1 cellular context compared by ENCODE assay signal in the genomic region with DNA sequence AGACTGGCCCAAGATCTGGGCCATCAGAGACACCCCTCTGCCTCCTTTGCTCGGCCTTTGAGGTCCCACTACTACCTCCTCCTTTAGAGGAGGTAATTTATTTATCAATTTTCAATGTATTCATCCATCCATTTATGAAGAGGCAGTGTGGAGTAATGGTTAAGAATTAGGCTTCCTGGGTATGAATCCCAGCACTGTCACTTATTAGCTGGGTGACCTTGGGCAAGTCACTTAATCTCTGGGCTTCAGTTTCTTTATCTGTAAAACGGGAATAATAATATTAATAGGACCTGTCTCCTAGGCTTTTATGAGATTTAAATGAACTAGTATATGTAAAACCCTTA.
TF ChIP-seq lines count a peak whose summit lies in the region.

No MANE protein-coding gene starts in this region.

TF ChIP-seq in HepG2, 621 proteins besides CTCF, POLR2A, EP300 and RAD21:
- TF ChIP-seq, protein P1, sequence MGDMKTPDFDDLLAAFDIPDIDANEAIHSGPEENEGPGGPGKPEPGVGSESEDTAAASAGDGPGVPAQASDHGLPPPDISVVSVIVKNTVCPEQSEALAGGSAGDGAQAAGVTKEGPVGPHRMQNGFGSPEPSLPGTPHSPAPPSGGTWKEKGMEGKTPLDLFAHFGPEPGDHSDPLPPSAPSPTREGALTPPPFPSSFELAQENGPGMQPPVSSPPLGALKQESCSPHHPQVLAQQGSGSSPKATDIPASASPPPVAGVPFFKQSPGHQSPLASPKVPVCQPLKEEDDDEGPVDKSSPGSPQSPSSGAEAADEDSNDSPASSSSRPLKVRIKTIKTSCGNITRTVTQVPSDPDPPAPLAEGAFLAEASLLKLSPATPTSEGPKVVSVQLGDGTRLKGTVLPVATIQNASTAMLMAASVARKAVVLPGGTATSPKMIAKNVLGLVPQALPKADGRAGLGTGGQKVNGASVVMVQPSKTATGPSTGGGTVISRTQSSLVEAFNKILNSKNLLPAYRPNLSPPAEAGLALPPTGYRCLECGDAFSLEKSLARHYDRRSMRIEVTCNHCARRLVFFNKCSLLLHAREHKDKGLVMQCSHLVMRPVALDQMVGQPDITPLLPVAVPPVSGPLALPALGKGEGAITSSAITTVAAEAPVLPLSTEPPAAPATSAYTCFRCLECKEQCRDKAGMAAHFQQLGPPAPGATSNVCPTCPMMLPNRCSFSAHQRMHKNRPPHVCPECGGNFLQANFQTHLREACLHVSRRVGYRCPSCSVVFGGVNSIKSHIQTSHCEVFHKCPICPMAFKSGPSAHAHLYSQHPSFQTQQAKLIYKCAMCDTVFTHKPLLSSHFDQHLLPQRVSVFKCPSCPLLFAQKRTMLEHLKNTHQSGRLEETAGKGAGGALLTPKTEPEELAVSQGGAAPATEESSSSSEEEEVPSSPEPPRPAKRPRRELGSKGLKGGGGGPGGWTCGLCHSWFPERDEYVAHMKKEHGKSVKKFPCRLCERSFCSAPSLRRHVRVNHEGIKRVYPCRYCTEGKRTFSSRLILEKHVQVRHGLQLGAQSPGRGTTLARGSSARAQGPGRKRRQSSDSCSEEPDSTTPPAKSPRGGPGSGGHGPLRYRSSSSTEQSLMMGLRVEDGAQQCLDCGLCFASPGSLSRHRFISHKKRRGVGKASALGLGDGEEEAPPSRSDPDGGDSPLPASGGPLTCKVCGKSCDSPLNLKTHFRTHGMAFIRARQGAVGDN (CRISPR knock-in tag; IDR thresholded peaks at IDR 0.05), result 0 out of 2 replicates have a peak, but pooled peaks have one; percentile 29
- TF ChIP-seq ZNF292 (CRISPR knock-in tag; IDR thresholded peaks at IDR 0.05; ENCODE audit: borderline replicate concordance, low read depth), result no peak
- TF ChIP-seq, protein P2, sequence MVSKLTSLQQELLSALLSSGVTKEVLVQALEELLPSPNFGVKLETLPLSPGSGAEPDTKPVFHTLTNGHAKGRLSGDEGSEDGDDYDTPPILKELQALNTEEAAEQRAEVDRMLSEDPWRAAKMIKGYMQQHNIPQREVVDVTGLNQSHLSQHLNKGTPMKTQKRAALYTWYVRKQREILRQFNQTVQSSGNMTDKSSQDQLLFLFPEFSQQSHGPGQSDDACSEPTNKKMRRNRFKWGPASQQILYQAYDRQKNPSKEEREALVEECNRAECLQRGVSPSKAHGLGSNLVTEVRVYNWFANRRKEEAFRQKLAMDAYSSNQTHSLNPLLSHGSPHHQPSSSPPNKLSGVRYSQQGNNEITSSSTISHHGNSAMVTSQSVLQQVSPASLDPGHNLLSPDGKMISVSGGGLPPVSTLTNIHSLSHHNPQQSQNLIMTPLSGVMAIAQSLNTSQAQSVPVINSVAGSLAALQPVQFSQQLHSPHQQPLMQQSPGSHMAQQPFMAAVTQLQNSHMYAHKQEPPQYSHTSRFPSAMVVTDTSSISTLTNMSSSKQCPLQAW (CRISPR knock-in tag; IDR thresholded peaks at IDR 0.05), result 0 out of 2 replicates have a peak, but pooled peaks have one; percentile 14
- TF ChIP-seq ERF (CRISPR knock-in tag; IDR thresholded peaks at IDR 0.05), result no peak
- TF ChIP-seq PAF1 (CRISPR knock-in tag; IDR thresholded peaks at IDR 0.05), result peak; percentile 65; the same call in 1 of the 2 replicates
- TF ChIP-seq ZNF33A (CRISPR knock-in tag; IDR thresholded peaks at IDR 0.05; ENCODE audit: borderline replicate concordance), result no peak
- TF ChIP-seq, protein P3, sequence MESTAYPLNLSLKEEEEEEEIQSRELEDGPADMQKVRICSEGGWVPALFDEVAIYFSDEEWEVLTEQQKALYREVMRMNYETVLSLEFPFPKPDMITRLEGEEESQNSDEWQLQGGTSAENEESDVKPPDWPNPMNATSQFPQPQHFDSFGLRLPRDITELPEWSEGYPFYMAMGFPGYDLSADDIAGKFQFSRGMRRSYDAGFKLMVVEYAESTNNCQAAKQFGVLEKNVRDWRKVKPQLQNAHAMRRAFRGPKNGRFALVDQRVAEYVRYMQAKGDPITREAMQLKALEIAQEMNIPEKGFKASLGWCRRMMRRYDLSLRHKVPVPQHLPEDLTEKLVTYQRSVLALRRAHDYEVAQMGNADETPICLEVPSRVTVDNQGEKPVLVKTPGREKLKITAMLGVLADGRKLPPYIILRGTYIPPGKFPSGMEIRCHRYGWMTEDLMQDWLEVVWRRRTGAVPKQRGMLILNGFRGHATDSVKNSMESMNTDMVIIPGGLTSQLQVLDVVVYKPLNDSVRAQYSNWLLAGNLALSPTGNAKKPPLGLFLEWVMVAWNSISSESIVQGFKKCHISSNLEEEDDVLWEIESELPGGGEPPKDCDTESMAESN (CRISPR knock-in tag; conservative IDR thresholded peaks at IDR 0.05), result peak; percentile 50; the same call in 1 of the 2 replicates
- no peak for TF ChIP-seq ZNF598 (CRISPR knock-in tag; IDR thresholded peaks at IDR 0.05; ENCODE audit: borderline replicate concordance)
- TF ChIP-seq, protein P4, sequence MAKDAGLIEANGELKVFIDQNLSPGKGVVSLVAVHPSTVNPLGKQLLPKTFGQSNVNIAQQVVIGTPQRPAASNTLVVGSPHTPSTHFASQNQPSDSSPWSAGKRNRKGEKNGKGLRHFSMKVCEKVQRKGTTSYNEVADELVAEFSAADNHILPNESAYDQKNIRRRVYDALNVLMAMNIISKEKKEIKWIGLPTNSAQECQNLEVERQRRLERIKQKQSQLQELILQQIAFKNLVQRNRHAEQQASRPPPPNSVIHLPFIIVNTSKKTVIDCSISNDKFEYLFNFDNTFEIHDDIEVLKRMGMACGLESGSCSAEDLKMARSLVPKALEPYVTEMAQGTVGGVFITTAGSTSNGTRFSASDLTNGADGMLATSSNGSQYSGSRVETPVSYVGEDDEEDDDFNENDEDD (CRISPR knock-in tag; IDR thresholded peaks at IDR 0.05; ENCODE audit: borderline replicate concordance), result 0 out of 2 replicates have a peak, but pooled peaks have one; percentile 2
- TF ChIP-seq ZNF607 (CRISPR knock-in tag; IDR thresholded peaks at IDR 0.05; ENCODE audit: borderline replicate concordance), result 0 out of 2 replicates have a peak, but pooled peaks have one; percentile 5
- TF ChIP-seq ZFP36L1 (CRISPR knock-in tag; IDR thresholded peaks at IDR 0.05), result no peak
- 0 out of 2 replicates have a peak, but pooled peaks have one; percentile 19 for TF ChIP-seq SNAI1 (CRISPR knock-in tag; IDR thresholded peaks at IDR 0.05; ENCODE audit: borderline replicate concordance)
- 0 out of 2 replicates have a peak, but pooled peaks have one; percentile 0 for TF ChIP-seq ATF7-NPFF (CRISPR knock-in tag; IDR thresholded peaks at IDR 0.05; ENCODE audit: low read depth)
- TF ChIP-seq RBFOX2 (IDR thresholded peaks at IDR 0.05; ENCODE audit: low read depth, low read length), result peak; percentile 73
